ENCODE assay signal across 8 cellular contexts in the genomic region with DNA sequence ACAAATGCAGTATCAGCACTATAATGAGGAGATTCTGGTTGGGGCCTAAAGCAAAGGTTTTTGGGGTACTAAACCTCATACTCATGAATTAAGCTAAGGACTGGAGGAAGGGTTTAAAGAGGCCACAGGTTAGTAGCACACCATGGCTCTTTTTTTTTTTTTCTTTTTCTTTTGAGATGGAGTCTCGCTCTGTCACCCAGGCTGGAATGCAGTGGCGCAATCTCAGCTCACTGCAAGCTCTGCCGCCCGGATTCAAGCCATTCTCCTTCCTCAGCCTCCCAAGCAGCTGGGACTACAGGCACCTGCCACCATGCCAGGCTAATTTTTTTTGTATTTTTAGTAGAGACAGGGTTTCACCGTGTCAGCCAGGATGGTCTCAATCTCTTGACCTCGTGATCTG.
A peak's percentile ranks its signal among the peaks of the same experiment; 100 is the strongest.
DNase-seq lines count a peak whose midpoint lies in the region; ATAC-seq, FAIRE-seq and TF ChIP-seq lines count a peak whose summit lies in the region.
"Not testable (repeated sequence)": the region's sequence is repeated elsewhere in the genome, so short reads cannot be mapped to it uniquely, and the experiment has no call there.

No MANE protein-coding gene starts in this region.

- H3K9me3 Mint-ChIP-seq in GM23338, WTC11, endodermal cell: not testable (repeated sequence)

- H3K14ac ChIP-seq in H1 (ENCODE audit: insufficient read length) = not testable (repeated sequence)

- in situ Hi-C loops in HepG2 (cut with HindIII; ENCODE audit: extremely low pct_ligation_motif_present, low pct_unique_long_range_greater_than_20kb) = not testable (repeated sequence)

- H2AFZ ChIP-seq in GM23338 = peak overlapping the region; percentile 14; the same call in 1 of the 2 replicates
- H2AFZ ChIP-seq in H1 (ENCODE audit: low read length) = peak overlapping the region; percentile 65; the same call in 1 of the 2 replicates
- not testable (repeated sequence) for H2AFZ ChIP-seq in HepG2 (ENCODE audit: low read length)

- H2AK5ac ChIP-seq in H1 (ENCODE audit: low read depth, low read length) = not testable (repeated sequence)

- TF ChIP-seq EP300 in A549 (IDR thresholded peaks at IDR 0.05); H1 (IDR thresholded peaks at IDR 0.05; ENCODE audit: borderline replicate concordance in 1 of 2, low read depth in 2 of 2, low read length in 2 of 2); HepG2 (IDR thresholded peaks at IDR 0.05; ENCODE audit: low read depth in 2 of 2, low read length in 2 of 2); HepG2 (CRISPR knock-in tag; IDR thresholded peaks at IDR 0.05; ENCODE audit: borderline replicate concordance): not testable (repeated sequence)

- not testable (repeated sequence) for H3F3A ChIP-seq in GM23338 (replicated peaks; ENCODE audit: low read depth)

- WGBS in A549 (ENCODE audit: missing lambda C conversion rate) = 2% methylated on average over 6 of the region's 6 CpGs
- 81% methylated on average over 6 of the region's 6 CpGs; no CpG with 5 or more reads in 1 of the 2 experiments for WGBS in H1 (ENCODE audit: extremely low coverage in 1 of 2, insufficient coverage in 1 of 2, insufficient read length in 1 of 2, insufficient replicate concordance in 2 of 2, low coverage in 1 of 2, low lambda C conversion rate in 2 of 2, missing lambda C conversion rate in 1 of 2), 2 experiments
- WGBS in endodermal cell (ENCODE audit: insufficient coverage in 1 of 2, insufficient read length in 1 of 2), 2 experiments = 86 to 88% methylated on average over 2 to 6 of the region's 6 CpGs
- WGBS in HepG2 (ENCODE audit: low lambda C conversion rate) = 3% methylated on average over 6 of the region's 6 CpGs

- not testable (repeated sequence) for H2BK20ac ChIP-seq in H1 (ENCODE audit: low read length)

- H4K8ac ChIP-seq in H1 (ENCODE audit: extremely low read depth, insufficient read depth, low read length) = not testable (repeated sequence)

- H3K4me2 ChIP-seq in A549; GM23338; H1 (ENCODE audit: insufficient read depth in 1 of 2, low read depth in 2 of 2, low read length in 2 of 2); HepG2 (ENCODE audit: low read depth, low read length): not testable (repeated sequence)

- not testable (repeated sequence) for DNase-seq in A549 (ENCODE audit: low read depth in 1 of 2, low spot score in 1 of 2); H1 (ENCODE audit: low read depth in 1 of 2, low spot score in 2 of 2); HepG2 (ENCODE audit: low spot score)
- DNase-seq in GM23338 (ENCODE audit: low spot score) = peak; percentile 10
- peak; percentile 11 for DNase-seq in WTC11 (ENCODE audit: low spot score)
- DNase-seq in endodermal cell = peak; percentile 38
- DNase-seq in islet precursor cell = peak; percentile 54
- DNase-seq in upper lobe of right lung = peak; percentile 16

- H3K9ac ChIP-seq in H1 (replicated peaks in 1 of 4; ENCODE audit: extremely low read depth in 1 of 4, low read depth in 3 of 4, low read length in 3 of 4); endodermal cell (ENCODE audit: extremely low read depth, low read length, poor library complexity, severe bottlenecking); HepG2 (ENCODE audit: insufficient read depth, low read depth, low read length): not testable (repeated sequence)

- not testable (repeated sequence) for H3K18ac ChIP-seq in H1 (ENCODE audit: extremely low read depth, low read length)

- TF ChIP-seq RAD21 in A549 (conservative IDR thresholded peaks at IDR 0.05 in 1 of 2, IDR thresholded peaks at IDR 0.05 in 1 of 2); H1 (IDR thresholded peaks at IDR 0.05 in 1 of 2, conservative IDR thresholded peaks at IDR 0.05 in 1 of 2; ENCODE audit: low read depth in 2 of 2, low read length in 2 of 2); HepG2 (CRISPR knock-in tag; IDR thresholded peaks at IDR 0.05): not testable (repeated sequence)

- not testable (repeated sequence) for TF ChIP-seq POLR2A in A549 (IDR thresholded peaks at IDR 0.05; ENCODE audit: low read length); H1 (IDR thresholded peaks at IDR 0.05; ENCODE audit: control extremely low read depth in 1 of 2, low read depth in 2 of 2, low read length in 2 of 2); HepG2 (IDR thresholded peaks at IDR 0.05; ENCODE audit: insufficient read depth in 1 of 2, low read depth in 2 of 2, low read length in 2 of 2)

- not testable (repeated sequence) for H3K79me2 ChIP-seq in GM23338 (replicated peaks; ENCODE audit: insufficient read depth); H1 (ENCODE audit: control insufficient read depth in 1 of 2, insufficient read depth in 2 of 2, low read length in 2 of 2); HepG2 (ENCODE audit: insufficient read depth, low read length)

- H3K9me3 ChIP-seq in A549; H1 (ENCODE audit: insufficient read depth in 2 of 2, low read depth in 1 of 2, low read length in 1 of 2); endodermal cell (ENCODE audit: control insufficient read depth, low read length); HepG2 (ENCODE audit: low read length); upper lobe of right lung: not testable (repeated sequence)

- not testable (repeated sequence) for H4K5ac ChIP-seq in H1 (ENCODE audit: insufficient read length, low read depth, low read length)

- not testable (repeated sequence) for H3K27me3 ChIP-seq in GM23338 (ENCODE audit: insufficient read depth); H1 (replicated peaks in 1 of 4; ENCODE audit: control insufficient read depth in 3 of 4, extremely low read depth in 1 of 4, insufficient read depth in 3 of 4, low read length in 3 of 4); endodermal cell (ENCODE audit: control insufficient read depth, insufficient read depth, low read length, poor library complexity, severe bottlenecking); HepG2 (ENCODE audit: control insufficient read depth in 1 of 2, insufficient read depth in 2 of 2, low read length in 2 of 2); upper lobe of right lung

- not testable (repeated sequence) for H3K56ac ChIP-seq in H1 (replicated peaks; ENCODE audit: insufficient read length, low read depth, low read length)

- H3K4ac ChIP-seq in H1 (replicated peaks; ENCODE audit: insufficient read length, low read depth, low read length) = not testable (repeated sequence)

- H4K91ac ChIP-seq in H1 (replicated peaks; ENCODE audit: insufficient read length, low read length) = not testable (repeated sequence)

- not testable (repeated sequence) for H2BK5ac ChIP-seq in H1 (ENCODE audit: low read depth, low read length)

- H2BK15ac ChIP-seq in H1 (ENCODE audit: low read length) = not testable (repeated sequence)

- H3K4me1 Mint-ChIP-seq in GM23338, WTC11: not testable (repeated sequence)
- peaks cover 32% of the 10 kb centered on the region for H3K4me1 Mint-ChIP-seq in endodermal cell

- H3K36me3 ChIP-seq in GM23338 (ENCODE audit: insufficient read depth); H1 (ENCODE audit: control insufficient read depth in 2 of 4, insufficient read depth in 4 of 4, low read length in 3 of 4); endodermal cell (ENCODE audit: control insufficient read depth, insufficient read depth, low read length); HepG2 (replicated peaks in 1 of 2; ENCODE audit: control insufficient read depth in 1 of 2, insufficient read depth in 2 of 2, low read length in 2 of 2); upper lobe of right lung: not testable (repeated sequence)

- H3K23me2 ChIP-seq in H1 (ENCODE audit: low read depth, low read length) = not testable (repeated sequence)

- TF ChIP-seq CTCF in A549 (IDR thresholded peaks at IDR 0.05); GM23338 (conservative IDR thresholded peaks at IDR 0.05; ENCODE audit: low read depth in 2 of 2); WTC11 (IDR thresholded peaks at IDR 0.05); H1 (IDR thresholded peaks at IDR 0.05; ENCODE audit: control extremely low read depth in 1 of 3, insufficient read depth in 1 of 3, low read depth in 1 of 3, low read length in 3 of 3); endodermal cell (conservative IDR thresholded peaks at IDR 0.05); HepG2 (CRISPR knock-in tag; IDR thresholded peaks at IDR 0.05); upper lobe of right lung (IDR thresholded peaks at IDR 0.05): not testable (repeated sequence)

- not testable (repeated sequence) for H3K79me1 ChIP-seq in H1 (ENCODE audit: low read depth, low read length)

- POLR2A ChIA-PET in A549 (lab: Yijun Ruan, JAX); WTC11 (lab: Charles Lee); HepG2 (lab: Yijun Ruan, JAX): not testable (repeated sequence)
- POLR2A ChIA-PET in H1 (lab: Charles Lee; ENCODE audit: partially characterized antibody) = interaction anchor here (0.7 kb wide), 1 partner anchor 538 kb away, joined by 3 read pairs; no protein-coding TSS in a partner anchor

- not testable (repeated sequence) for H4K20me1 ChIP-seq in GM23338 (replicated peaks; ENCODE audit: insufficient read depth); H1 (replicated peaks in 1 of 2; ENCODE audit: control insufficient read depth in 1 of 2, insufficient read depth in 2 of 2, low read length in 2 of 2); HepG2 (ENCODE audit: insufficient read depth, low read length)

- not testable (repeated sequence) for FAIRE-seq in A549 (lab: Jason Lieb, UNC); H1 (lab: Jason Lieb, UNC); HepG2 (lab: Jason Lieb, UNC)

- not testable (repeated sequence) for H3K4me1 ChIP-seq in A549; GM23338 (ENCODE audit: insufficient read depth); H1 (replicated peaks in 1 of 4; ENCODE audit: control insufficient read depth in 3 of 4, insufficient read depth in 4 of 4, low read length in 3 of 4); HepG2 (ENCODE audit: insufficient read depth, low read length); upper lobe of right lung
- peaks cover 13% of the 10 kb centered on the region for H3K4me1 ChIP-seq in endodermal cell (ENCODE audit: control insufficient read depth, insufficient read depth, low read length)

- H3K23ac ChIP-seq in H1 (ENCODE audit: insufficient read length) = not testable (repeated sequence)

- intact Hi-C loops in HepG2 (cut with micrococcal nuclease; ENCODE audit: unreplicated experiment); upper lobe of right lung (cut with DNase I): not testable (repeated sequence)

- not testable (repeated sequence) for H3K27ac ChIP-seq in A549; GM23338 (ENCODE audit: low read depth); H1 (ENCODE audit: low read depth, low read length); endodermal cell (ENCODE audit: low read depth, low read length); HepG2 (ENCODE audit: extremely low read length, insufficient read depth, low read length); upper lobe of right lung

- peak overlapping the region; percentile 65; the same call in 1 of the 2 replicates for H3K27ac Mint-ChIP-seq in GM23338
- H3K27ac Mint-ChIP-seq in WTC11, endodermal cell: not testable (repeated sequence)

- CTCF ChIA-PET in A549 (lab: Yijun Ruan, JAX) = interaction anchor here (0.6 kb wide), 1 partner anchor 210 kb away, joined by 3 read pairs; no protein-coding TSS in a partner anchor
- CTCF ChIA-PET in WTC11 (lab: Charles Lee); HepG2 (lab: Yijun Ruan, JAX; ENCODE audit: low intra/inter-chr PET ratio, low total read pairs): not testable (repeated sequence)
- CTCF ChIA-PET in H1 (lab: Charles Lee; ENCODE audit: partially characterized antibody) = interaction anchor here (0.9 kb wide), 1 partner anchor 8 kb away, joined by 3 read pairs; no protein-coding TSS in a partner anchor

- not testable (repeated sequence) for H2BK120ac ChIP-seq in H1 (replicated peaks; ENCODE audit: low read depth, low read length)

- ATAC-seq in A549, HepG2, upper lobe of right lung: not testable (repeated sequence)
- ATAC-seq in GM23338 = peak; percentile 54; the same call in 1 of the 3 replicates
- ATAC-seq in WTC11 = peak; percentile 63

- not testable (repeated sequence) for H2BK12ac ChIP-seq in H1 (ENCODE audit: low read depth, low read length)

- BruUV-seq in HepG2 (replicated peaks; lab: Mats Ljungman, UMichigan) = not testable (repeated sequence)

- not testable (repeated sequence) for H3K9me2 ChIP-seq in GM23338 (ENCODE audit: insufficient read depth)

- not testable (repeated sequence) for H3K4me3 ChIP-seq in A549; GM23338; H1 (ENCODE audit: extremely low read depth in 1 of 4, insufficient read depth in 2 of 4, low read depth in 3 of 4, low read length in 4 of 4); endodermal cell (ENCODE audit: low read length); HepG2 (replicated peaks in 1 of 3; ENCODE audit: insufficient read depth in 1 of 3, low read depth in 2 of 3, low read length in 3 of 3); upper lobe of right lung

- not testable (repeated sequence) for H3K27me3 Mint-ChIP-seq in GM23338 (ENCODE audit: insufficient read depth, low read depth, poor library complexity); WTC11 (ENCODE audit: low read depth); endodermal cell (ENCODE audit: insufficient read depth)

- H3K4me3 Mint-ChIP-seq in GM23338, WTC11, endodermal cell: not testable (repeated sequence)

- H3K36me3 Mint-ChIP-seq in GM23338 (ENCODE audit: low read depth); WTC11; endodermal cell (ENCODE audit: low read depth): not testable (repeated sequence)
